Comparison of ENCODE assay signal across 8 cellular contexts in the genomic region with DNA sequence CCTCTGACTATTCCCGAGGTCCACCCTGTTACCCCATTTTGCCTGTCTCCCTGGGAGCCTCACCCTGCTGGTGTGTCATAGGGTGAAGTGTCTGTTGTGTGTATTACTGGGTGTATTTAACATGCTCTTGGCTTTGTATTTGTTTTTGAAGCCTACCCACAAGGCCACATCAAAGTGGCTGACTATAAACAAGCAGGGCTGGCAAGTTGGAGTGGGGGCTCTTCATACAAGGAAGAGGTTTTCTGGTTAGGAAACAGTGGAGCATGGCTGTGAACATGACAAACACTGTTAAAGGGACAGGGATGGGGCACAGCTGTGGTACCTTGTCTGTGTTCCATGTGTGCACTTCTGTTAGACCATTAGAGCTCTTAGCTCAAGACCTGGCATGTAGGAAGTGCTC. TPM values are rescaled to one million over a fixed set of nuclear protein-coding genes. Genes with fewer than 3 reads are reported as not detected.
DNase-seq lines count a peak whose midpoint lies in the region; ATAC-seq and TF ChIP-seq lines count a peak whose summit lies in the region.

No MANE protein-coding gene starts in this region.

- peaks cover 35% of the 10 kb centered on the region for H3K36me3 Mint-ChIP-seq in activated naive CD4-positive, alpha-beta T cell treated with anti-CD3 and anti-CD28 coated beads for 36 hours (ENCODE audit: low read depth)

- no peaks in the 10 kb centered on the region for H3K9me3 ChIP-seq in osteoblast (ENCODE audit: low read depth, low read length)

- H3K4me3 Mint-ChIP-seq in activated naive CD4-positive, alpha-beta T cell treated with anti-CD3 and anti-CD28 coated beads for 36 hours, result peak overlapping the region; percentile 39

- peaks cover 15% of the 10 kb centered on the region for H4K20me1 ChIP-seq in osteoblast (ENCODE audit: insufficient read depth, low read length)

- H3K4me3 ChIP-seq in osteoblast (ENCODE audit: insufficient read depth, low read length), result no peak overlapping the region

- peak; percentile 26 for ATAC-seq in GM19452 (IDR thresholded peaks at IDR 0.05; ENCODE audit: unreplicated experiment)

- no peak overlapping the region for H2AFZ ChIP-seq in osteoblast (ENCODE audit: low read length)

- peaks cover 92% of the 10 kb centered on the region for H3K4me1 Mint-ChIP-seq in activated naive CD4-positive, alpha-beta T cell treated with anti-CD3 and anti-CD28 coated beads for 36 hours (ENCODE audit: low read depth)

- H3K27ac ChIP-seq in osteoblast (ENCODE audit: low read depth, low read length), result no peak overlapping the region

- DNase-seq in NAMALWA (ENCODE audit: low spot score) (peak; percentile 22), osteoblast (ENCODE audit: insufficient read length, low spot score, missing footprints) (peak; percentile 80), KBM-7 (no peak), NCI-H187 (lab: John Stamatoyannopoulos, UW) (no peak), occipital lobe (lab: John Stamatoyannopoulos, UW) (no peak), NCI-H1092 treated with DMSO at 0.1 percent for 48 hours (lab: John Stamatoyannopoulos, UW) (no peak)
- DNase-seq in activated naive CD4-positive, alpha-beta T cell treated with anti-CD3 and anti-CD28 coated beads for 36 hours, result peak; percentile 75

- H3K27me3 ChIP-seq in osteoblast (ENCODE audit: insufficient read depth, low read length), result no peaks in the 10 kb centered on the region

- H3K79me2 ChIP-seq in osteoblast (ENCODE audit: insufficient read depth, low read length), result peaks cover 26% of the 10 kb centered on the region

- intact Hi-C loops in activated naive CD4-positive, alpha-beta T cell treated with anti-CD3 and anti-CD28 coated beads for 36 hours (cut with micrococcal nuclease), result loop anchor here (1.0 to 5.0 kb wide), 5 partner anchors 9 to 389 kb away; a partner anchor contains a TSS

- no peaks in the 10 kb centered on the region for H3K27me3 Mint-ChIP-seq in activated naive CD4-positive, alpha-beta T cell treated with anti-CD3 and anti-CD28 coated beads for 36 hours (ENCODE audit: low read depth)

- CTCF ChIA-PET in activated naive CD4-positive, alpha-beta T cell treated with anti-CD3 and anti-CD28 coated beads for 36 hours (lab: Charles Lee), result interaction anchor here (0.8 to 2.2 kb wide), 5 partner anchors 9 to 88 kb away, joined by 3 to 7 read pairs (median 4); no protein-coding TSS in a partner anchor

- peak overlapping the region; percentile 92 for H3K27ac Mint-ChIP-seq in activated naive CD4-positive, alpha-beta T cell treated with anti-CD3 and anti-CD28 coated beads for 36 hours

- no peaks in the 10 kb centered on the region for H3K9me3 Mint-ChIP-seq in activated naive CD4-positive, alpha-beta T cell treated with anti-CD3 and anti-CD28 coated beads for 36 hours

- in situ Hi-C loops in KBM-7 (cut with MboI; ENCODE audit: low pct_unique_long_range_greater_than_20kb, low sequenced_read_pairs), result no loop called here

- no peak for TF ChIP-seq CTCF in osteoblast (IDR thresholded peaks at IDR 0.05; ENCODE audit: extremely low read depth, low read depth, low read length)

- H3K36me3 ChIP-seq in osteoblast (ENCODE audit: insufficient read depth, low read length), result no peaks in the 10 kb centered on the region

- peaks cover 8% of the 10 kb centered on the region for H3K4me1 ChIP-seq in osteoblast (ENCODE audit: insufficient read depth, low read length)

- no peak overlapping the region for H3K4me2 ChIP-seq in osteoblast (ENCODE audit: insufficient read depth, low read length)

RNA-seq across cellular contexts. Expression of a gene that starts 26.3 kb away (rescaled TPM):
- 10 to 100 TPM; 61.1 to 61.2 TPM for total RNA-seq in activated naive CD4-positive, alpha-beta T cell treated with anti-CD3 and anti-CD28 coated beads for 36 hours
- 50.1 and 53.9 TPM in 2 replicates for total RNA-seq in osteoblast
- 62.5 TPM for total RNA-seq in occipital lobe

Comparison
In these comparisons a context has a peak if more than half of its experiments do, and no peak if none do; other contexts are left out.
1. DNase-seq: peak in NAMALWA (single experiment), activated naive CD4-positive, alpha-beta T cell treated with anti-CD3 and anti-CD28 coated beads for 36 hours (single experiment) and osteoblast (single experiment); none in KBM-7 (single experiment), NCI-H187 (0 of 2), occipital lobe (single experiment) and NCI-H1092 treated with DMSO at 0.1 percent for 48 hours (single experiment).